In genomic region chr2:171807831-171808393, GRCh38 we compare ENCODE assay signal across 24 cellular contexts.
DNase-seq lines count a peak whose midpoint lies in the region; ATAC-seq and TF ChIP-seq lines count a peak whose summit lies in the region.
"Had no signal": no experiment of that assay in that cellular context is flagged by ENCODE, and none has a peak within 500 bp of the region (broad histone marks: within the 10 kb centered on the region; RNA-seq: fewer than 3 reads in every experiment).

No MANE protein-coding gene starts in this region.

- TF ChIP-seq CTCF in right atrium auricular region (IDR thresholded peaks at IDR 0.05): no peak
- no peak for TF ChIP-seq CTCF in epithelial cell of esophagus (IDR thresholded peaks at IDR 0.05; ENCODE audit: insufficient read depth, low read depth, low read length, missing control alignments)
- TF ChIP-seq CTCF in upper lobe of right lung (IDR thresholded peaks at IDR 0.05): no peak
- no peak for TF ChIP-seq CTCF in prostate gland (IDR thresholded peaks at IDR 0.05)

- no peak overlapping the region for H3K4me3 ChIP-seq in right atrium auricular region
- no peak overlapping the region for H3K4me3 ChIP-seq in epithelial cell of esophagus (ENCODE audit: low read length)
- no peak overlapping the region for H3K4me3 ChIP-seq in upper lobe of right lung
- H3K4me3 ChIP-seq in prostate gland: no peak overlapping the region
- H3K4me3 ChIP-seq: A549, BLaER1, hepatocyte, lower lobe of right lung had no signal

- intact Hi-C loops in Right ventricle myocardium superior (cut with DNase I) (no loop called here), upper lobe of right lung (cut with DNase I) (no loop called here), prostate gland (cut with DNase I) (no loop called here)

- H3K27ac ChIP-seq in right atrium auricular region (no peak overlapping the region), upper lobe of right lung (no peak overlapping the region), prostate gland (no peak overlapping the region)
- H3K27ac ChIP-seq: A549, BLaER1, hepatocyte, lower lobe of right lung had no signal

- H3K9me3 ChIP-seq in right atrium auricular region: no peaks in the 10 kb centered on the region
- no peaks in the 10 kb centered on the region for H3K9me3 ChIP-seq in upper lobe of right lung
- H3K9me3 ChIP-seq in prostate gland: no peaks in the 10 kb centered on the region
- H3K9me3 ChIP-seq: A549, BLaER1, lower lobe of right lung had no signal

- H3K4me1 ChIP-seq in right atrium auricular region (no peaks in the 10 kb centered on the region), upper lobe of right lung (no peaks in the 10 kb centered on the region), prostate gland (replicated peaks) (peaks cover 6% of the 10 kb centered on the region)
- H3K4me1 ChIP-seq: BLaER1, lower lobe of right lung had no signal

- H3K36me3 ChIP-seq in right atrium auricular region (peaks cover 44% of the 10 kb centered on the region), upper lobe of right lung (peaks cover 9% of the 10 kb centered on the region), prostate gland (no peaks in the 10 kb centered on the region)

- ATAC-seq in Right ventricle myocardium superior (ENCODE audit: poor library complexity) (peak; percentile 62), left lobe of liver (peak; percentile 82), upper lobe of right lung (no peak), GM19023 (IDR thresholded peaks at IDR 0.05; ENCODE audit: unreplicated experiment) (no peak)
- ATAC-seq: A549; activated naive CD8-positive, alpha-beta T cell treated with anti-CD3 and anti-CD28 coated beads, Interleukin-2, amount 50 U/mL, for 24 hours; lower lobe of right lung had no signal

- 50% methylated on average over 5 of the region's 5 CpGs for WGBS in prostate gland

- TF ChIP-seq POLR2A in prostate gland (IDR thresholded peaks at IDR 0.05): no peak

- H3K27me3 ChIP-seq in right atrium auricular region (no peaks in the 10 kb centered on the region), upper lobe of right lung (no peaks in the 10 kb centered on the region), prostate gland (replicated peaks; ENCODE audit: insufficient read depth) (no peaks in the 10 kb centered on the region)
- H3K27me3 ChIP-seq: BLaER1, hepatocyte had no signal

- DNase-seq in Right ventricle myocardium superior: no peak
- no peak for DNase-seq in right atrium auricular region (ENCODE audit: low spot score)
- DNase-seq in epithelial cell of esophagus (ENCODE audit: low read depth): peak; percentile 60
- DNase-seq in left lobe of liver (ENCODE audit: low spot score): no peak
- no peak for DNase-seq in middle frontal gyrus (ENCODE audit: extremely low spot score, low spot score)
- DNase-seq in upper lobe of right lung: no peak
- DNase-seq in prostate gland (ENCODE audit: low spot score): no peak
- DNase-seq: activated CD4-positive, alpha-beta memory T cell treated with anti-CD3 and anti-CD28 coated beads, Interleukin-2, amount 10 ng/mL, durations not matched to agents 7 days and 5 days; activated CD4-positive, CD25-positive, alpha-beta regulatory T cell; activated gamma-delta T cell; activated naive CD8-positive, alpha-beta T cell treated with anti-CD3 and anti-CD28 coated beads, Interleukin-2, amount 50 U/mL, for 24 hours; activated T-cell treated with anti-CD3 and anti-CD28 coated beads for 4 hours; Calu3; foreskin fibroblast; immature natural killer cell; IMR-90; lower lobe of right lung; NCI-H1417; NK-92 treated with Interleukin-12 subunit alpha and Interleukin-12 subunit beta, amount 100 ng/mL, for 24 hours; retina had no signal

Comparison
In these comparisons a context has a peak if more than half of its experiments do, and no peak if none do; other contexts are left out.
1. ATAC-seq: peak in Right ventricle myocardium superior (single experiment) and left lobe of liver (single experiment); none in upper lobe of right lung (single experiment) and GM19023 (single experiment).